In genomic region chr1:158407092-158407491, GRCh38 we compare ENCODE assay signal across 32 cellular contexts. TPM values are rescaled to one million over a fixed set of nuclear protein-coding genes. Genes with fewer than 3 reads are reported as not detected.
"Had no signal": no experiment of that assay in that cellular context is flagged by ENCODE, and none has a peak within 500 bp of the region (broad histone marks: within the 10 kb centered on the region; RNA-seq: fewer than 3 reads in every experiment).

No MANE protein-coding gene starts in this region.

- H3K4me3 ChIP-seq: stomach, suprapubic skin, testis, thoracic aorta, thyroid gland, tibial artery, tibial nerve, transverse colon, upper lobe of left lung, upper lobe of right lung, uterus, vagina had no signal

- DNase-seq: stimulated activated CD4-positive, alpha-beta T cell treated with anti-CD3 and anti-CD28 coated beads, Interleukin-2, amount 100 ng/mL, for 48 hours; stimulated activated CD4-positive, alpha-beta T cell treated with anti-CD3 and anti-CD28 coated beads, Interleukin-4, amount 100 ng/mL, for 1 hour; stimulated activated CD4-positive, alpha-beta T cell treated with anti-CD3 and anti-CD28 coated beads, Interleukin-4, amount 100 ng/mL, for 24 hours; stimulated activated CD4-positive, alpha-beta T cell treated with anti-CD3 and anti-CD28 coated beads, Interleukin-4, amount 100 ng/mL, for 4 hours; stimulated activated CD8-positive, alpha-beta memory T cell treated with anti-CD3 and anti-CD28 coated beads, Interleukin-4, amount 100 ng/mL, for 48 hours; stimulated activated naive B cell treated with anti-CD40 and anti-IgM and Interleukin-4, amounts not matched to agents 10 μg/mL and 1 μg/mL and 100 μg/mL, for 72 hours; stimulated activated naive CD4-positive, alpha-beta T cell; stimulated activated naive CD4-positive, alpha-beta T cell treated with Interleukin-2 at 50 U/mL for 16 hours; stimulated activated naive CD8-positive, alpha-beta T cell treated with anti-CD3 and anti-CD28 coated beads, Interleukin-15, amount 100 ng/mL, for 72 hours; stimulated activated naive CD8-positive, alpha-beta T cell treated with anti-CD3 and anti-CD28 coated beads, Interleukin-15, Interleukin-2, amounts not matched to agents 100 U/mL and 50 U/mL, for 24 hours; stomach; substantia nigra; testis; thyroid gland; tibial artery; transverse colon; trophoblast cell; upper lobe of left lung; upper lobe of right lung; uterus had no signal

- H3K27me3 ChIP-seq: stomach, suprapubic skin, testis, thyroid gland, tibial artery, tibial nerve, transverse colon, upper lobe of left lung, upper lobe of right lung, uterus, vagina had no signal

- H3K4me1 ChIP-seq: stomach, suprapubic skin, testis, thyroid gland, tibial artery, tibial nerve, transverse colon, upper lobe of left lung, upper lobe of right lung, uterus, vagina had no signal

- H3K36me3 Mint-ChIP-seq: stimulated activated effector memory CD8-positive, alpha-beta T cell treated with anti-CD3 and anti-CD28 coated beads, Interleukin-12 subunit alpha, Interleukin-12 subunit beta, amount 100 ng/mL, for 72 hours; stimulated activated memory B cell treated with anti-CD40 and anti-IgM and Interleukin-4, amounts not matched to agents 10 μg/mL and 1 μg/mL and 100 μg/mL, for 72 hours; stimulated activated naive B cell treated with anti-CD40 and anti-IgM and Interleukin-4, amounts not matched to agents 10 μg/mL and 1 μg/mL and 100 μg/mL, for 72 hours; type B pancreatic cell had no signal

- H3K4me3 Mint-ChIP-seq: stimulated activated effector memory CD8-positive, alpha-beta T cell treated with anti-CD3 and anti-CD28 coated beads, Interleukin-12 subunit alpha, Interleukin-12 subunit beta, amount 100 ng/mL, for 72 hours; stimulated activated memory B cell treated with anti-CD40 and anti-IgM and Interleukin-4, amounts not matched to agents 10 μg/mL and 1 μg/mL and 100 μg/mL, for 72 hours; stimulated activated naive B cell treated with anti-CD40 and anti-IgM and Interleukin-4, amounts not matched to agents 10 μg/mL and 1 μg/mL and 100 μg/mL, for 72 hours; stimulated activated naive CD8-positive, alpha-beta T cell treated with anti-CD3 and anti-CD28 coated beads, Interleukin-15, amount 100 ng/mL, for 72 hours; stimulated activated naive CD8-positive, alpha-beta T cell treated with anti-CD3 and anti-CD28 coated beads, Interleukin-15, Interleukin-2, amounts not matched to agents 100 ng/mL and 50 ng/mL, for 24 hours; type B pancreatic cell had no signal

- H3K27me3 Mint-ChIP-seq: stimulated activated memory B cell treated with anti-CD40 and anti-IgM and Interleukin-4, amounts not matched to agents 10 μg/mL and 1 μg/mL and 100 μg/mL, for 72 hours; type B pancreatic cell had no signal

- H3K9me3 Mint-ChIP-seq: stimulated activated effector memory CD8-positive, alpha-beta T cell treated with anti-CD3 and anti-CD28 coated beads, Interleukin-12 subunit alpha, Interleukin-12 subunit beta, amount 100 ng/mL, for 72 hours; stimulated activated memory B cell treated with anti-CD40 and anti-IgM and Interleukin-4, amounts not matched to agents 10 μg/mL and 1 μg/mL and 100 μg/mL, for 72 hours; stimulated activated naive B cell treated with anti-CD40 and anti-IgM and Interleukin-4, amounts not matched to agents 10 μg/mL and 1 μg/mL and 100 μg/mL, for 72 hours; stimulated activated naive CD8-positive, alpha-beta T cell treated with anti-CD3 and anti-CD28 coated beads, Interleukin-15, amount 100 ng/mL, for 72 hours; type B pancreatic cell had no signal

- ATAC-seq: stimulated activated effector memory CD8-positive, alpha-beta T cell treated with anti-CD3 and anti-CD28 coated beads, Interleukin-12 subunit alpha, Interleukin-12 subunit beta, amount 100 ng/mL, for 72 hours; stimulated activated memory B cell treated with anti-CD40 and anti-IgM and Interleukin-4, amounts not matched to agents 10 μg/mL and 1 μg/mL and 100 μg/mL, for 72 hours; stimulated activated naive B cell treated with anti-CD40 and anti-IgM and Interleukin-4, amounts not matched to agents 10 μg/mL and 1 μg/mL and 100 μg/mL, for 72 hours; stimulated activated naive CD8-positive, alpha-beta T cell treated with anti-CD3 and anti-CD28 coated beads, Interleukin-15, amount 100 ng/mL, for 72 hours; stimulated activated naive CD8-positive, alpha-beta T cell treated with anti-CD3 and anti-CD28 coated beads, Interleukin-15, Interleukin-2, amounts not matched to agents 100 U/mL and 50 U/mL, for 24 hours; upper lobe of right lung had no signal

- H3K27ac Mint-ChIP-seq: stimulated activated effector memory CD8-positive, alpha-beta T cell treated with anti-CD3 and anti-CD28 coated beads, Interleukin-12 subunit alpha, Interleukin-12 subunit beta, amount 100 ng/mL, for 72 hours; stimulated activated memory B cell treated with anti-CD40 and anti-IgM and Interleukin-4, amounts not matched to agents 10 μg/mL and 1 μg/mL and 100 μg/mL, for 72 hours; stimulated activated naive B cell treated with anti-CD40 and anti-IgM and Interleukin-4, amounts not matched to agents 10 μg/mL and 1 μg/mL and 100 μg/mL, for 72 hours; stimulated activated naive CD8-positive, alpha-beta T cell treated with anti-CD3 and anti-CD28 coated beads, Interleukin-15, amount 100 ng/mL, for 72 hours; stimulated activated naive CD8-positive, alpha-beta T cell treated with anti-CD3 and anti-CD28 coated beads, Interleukin-15, Interleukin-2, amounts not matched to agents 100 ng/mL and 50 ng/mL, for 24 hours; type B pancreatic cell had no signal

- H3K27ac ChIP-seq: stomach, suprapubic skin, testis, thoracic aorta, thyroid gland, tibial artery, tibial nerve, transverse colon, upper lobe of left lung, upper lobe of right lung, uterus, vagina had no signal

- H3K36me3 ChIP-seq: stomach, suprapubic skin, thoracic aorta, thyroid gland, tibial artery, tibial nerve, transverse colon, upper lobe of left lung, upper lobe of right lung, uterus, vagina had no signal

- H3K4me1 Mint-ChIP-seq: stimulated activated effector memory CD8-positive, alpha-beta T cell treated with anti-CD3 and anti-CD28 coated beads, Interleukin-12 subunit alpha, Interleukin-12 subunit beta, amount 100 ng/mL, for 72 hours; stimulated activated memory B cell treated with anti-CD40 and anti-IgM and Interleukin-4, amounts not matched to agents 10 μg/mL and 1 μg/mL and 100 μg/mL, for 72 hours; stimulated activated naive B cell treated with anti-CD40 and anti-IgM and Interleukin-4, amounts not matched to agents 10 μg/mL and 1 μg/mL and 100 μg/mL, for 72 hours; stimulated activated naive CD8-positive, alpha-beta T cell treated with anti-CD3 and anti-CD28 coated beads, Interleukin-15, amount 100 ng/mL, for 72 hours had no signal

- H3K9me3 ChIP-seq: stomach, suprapubic skin, testis, thoracic aorta, thyroid gland, tibial artery, tibial nerve, transverse colon, upper lobe of left lung, upper lobe of right lung, uterus, vagina had no signal

RNA-seq across cellular contexts. Expression of gene OR10T2, which starts 7.8 kb away (rescaled TPM):
- total RNA-seq: stomach, subcutaneous adipose tissue, suprapubic skin, temporal lobe, thoracic aorta, thyroid gland, tibial nerve, transverse colon, upper lobe of left lung, upper lobe of right lung, ureter, urinary bladder, uterus, vagina had no signal
- polyA plus RNA-seq: stomach, urinary bladder had no signal

RNA-seq across cellular contexts. Expression of gene OR10K2, which starts 18.9 kb away (rescaled TPM):
- total RNA-seq: stomach, subcutaneous adipose tissue, suprapubic skin, temporal lobe, testis, thoracic aorta, thyroid gland, tibial nerve, transverse colon, upper lobe of left lung, upper lobe of right lung, ureter, urinary bladder, uterus, vagina had no signal
- polyA plus RNA-seq: stomach, urinary bladder had no signal

RNA-seq across cellular contexts. Expression of gene CD1E, which starts 53.4 kb away (rescaled TPM):
- total RNA-seq: temporal lobe, thoracic aorta, transverse colon had no signal

RNA-seq across cellular contexts. Expression of gene OR10K1, which starts 54.5 kb away (rescaled TPM):
- total RNA-seq: stomach, subcutaneous adipose tissue, suprapubic skin, temporal lobe, testis, thoracic aorta, thyroid gland, tibial nerve, transverse colon, upper lobe of left lung, upper lobe of right lung, ureter, urinary bladder, uterus, vagina had no signal
- polyA plus RNA-seq: stomach, urinary bladder had no signal
